1 cellular context compared by ENCODE assay signal in the genomic region with DNA sequence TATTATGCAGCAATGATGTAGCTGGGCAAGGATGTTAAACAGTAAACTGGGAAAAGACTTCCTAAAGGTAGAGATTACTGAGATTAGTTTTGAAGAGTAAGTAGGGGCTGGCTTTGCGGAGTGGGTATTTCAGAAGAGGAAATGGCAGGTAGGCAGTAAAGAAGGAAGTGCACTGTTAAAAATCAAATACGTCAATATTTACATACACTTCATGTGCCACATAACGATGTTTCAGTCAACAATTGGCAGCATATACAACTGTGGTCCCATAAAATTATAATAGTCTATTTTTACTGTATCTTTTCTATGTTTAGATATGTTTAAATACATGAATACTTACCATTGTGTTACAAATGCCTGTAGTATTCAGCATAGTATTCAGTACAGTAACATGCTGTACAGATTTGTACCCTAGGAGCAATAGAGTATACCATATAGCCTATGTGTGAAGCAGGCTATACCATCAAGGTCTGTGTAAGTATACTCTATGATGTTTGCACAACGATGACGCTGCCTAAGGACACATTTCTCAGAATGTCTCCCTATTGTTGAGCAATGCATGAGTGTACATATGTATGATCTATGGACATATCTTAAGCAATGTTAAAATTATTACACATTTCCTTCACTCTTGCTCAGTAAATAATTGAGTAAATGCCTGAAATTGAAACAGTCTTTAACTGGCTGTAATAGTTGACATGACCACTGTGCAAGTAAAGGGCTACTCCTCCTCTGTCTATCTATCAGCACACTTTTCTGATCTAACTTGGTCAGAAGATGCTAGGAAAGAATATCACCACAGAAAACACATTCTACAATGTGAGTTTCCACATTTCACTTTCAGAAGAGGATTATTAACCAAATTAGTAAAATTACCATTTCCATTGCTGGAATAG.
A peak's percentile ranks its signal among the peaks of the same experiment; 100 is the strongest.
TF ChIP-seq lines count a peak whose summit lies in the region.

No MANE protein-coding gene starts in this region.

TF ChIP-seq in HepG2, 621 proteins besides CTCF, POLR2A, EP300 and RAD21 (continued from another document):
- TF ChIP-seq, protein P1, sequence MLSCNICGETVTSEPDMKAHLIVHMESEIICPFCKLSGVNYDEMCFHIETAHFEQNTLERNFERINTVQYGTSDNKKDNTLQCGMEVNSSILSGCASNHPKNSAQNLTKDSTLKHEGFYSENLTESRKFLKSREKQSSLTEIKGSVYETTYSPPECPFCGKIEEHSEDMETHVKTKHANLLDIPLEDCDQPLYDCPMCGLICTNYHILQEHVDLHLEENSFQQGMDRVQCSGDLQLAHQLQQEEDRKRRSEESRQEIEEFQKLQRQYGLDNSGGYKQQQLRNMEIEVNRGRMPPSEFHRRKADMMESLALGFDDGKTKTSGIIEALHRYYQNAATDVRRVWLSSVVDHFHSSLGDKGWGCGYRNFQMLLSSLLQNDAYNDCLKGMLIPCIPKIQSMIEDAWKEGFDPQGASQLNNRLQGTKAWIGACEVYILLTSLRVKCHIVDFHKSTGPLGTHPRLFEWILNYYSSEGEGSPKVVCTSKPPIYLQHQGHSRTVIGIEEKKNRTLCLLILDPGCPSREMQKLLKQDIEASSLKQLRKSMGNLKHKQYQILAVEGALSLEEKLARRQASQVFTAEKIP (CRISPR knock-in tag; IDR thresholded peaks at IDR 0.05; ENCODE audit: borderline replicate concordance), result no peak
- TF ChIP-seq HOXA3 (CRISPR knock-in tag; IDR thresholded peaks at IDR 0.05) (no peak), NR1H2 (CRISPR knock-in tag; IDR thresholded peaks at IDR 0.05; ENCODE audit: borderline replicate concordance, low read depth) (no peak), CREB1 (IDR thresholded peaks at IDR 0.05) (peak; percentile 71), CREB1 (CRISPR knock-in tag; IDR thresholded peaks at IDR 0.05) (peak; percentile 84), JUND (CRISPR knock-in tag; IDR thresholded peaks at IDR 0.05) (0 out of 2 replicates have a peak, but pooled peaks have one; percentile 18), FOXA1 (IDR thresholded peaks at IDR 0.05) (no peak; the same call in 1 of the 2 replicates), FOXA1 (CRISPR knock-in tag; IDR thresholded peaks at IDR 0.05) (peak; percentile 69), ADNP (CRISPR knock-in tag; IDR thresholded peaks at IDR 0.05) (no peak), ZNF337 (CRISPR knock-in tag; IDR thresholded peaks at IDR 0.05; ENCODE audit: borderline replicate concordance, low read depth) (no peak), CENPT (CRISPR knock-in tag; IDR thresholded peaks at IDR 0.05; ENCODE audit: low read depth) (no peak), FOSL2 (CRISPR knock-in tag; IDR thresholded peaks at IDR 0.05) (peak; percentile 49; the same call in 1 of the 2 replicates), BRCA1 (CRISPR knock-in tag; IDR thresholded peaks at IDR 0.05) (no peak), ZBTB7B (CRISPR knock-in tag; IDR thresholded peaks at IDR 0.05) (no peak), ZNF678 (CRISPR knock-in tag; IDR thresholded peaks at IDR 0.05) (no peak), ZNF350 (CRISPR knock-in tag; IDR thresholded peaks at IDR 0.05; ENCODE audit: borderline replicate concordance, low read depth) (no peak), DMAP1 (CRISPR knock-in tag; IDR thresholded peaks at IDR 0.05) (no peak), ZNF317 (CRISPR knock-in tag; IDR thresholded peaks at IDR 0.05) (no peak), CEBPG (CRISPR knock-in tag; IDR thresholded peaks at IDR 0.05) (peak; percentile 85), NR2F2 (IDR thresholded peaks at IDR 0.05; ENCODE audit: borderline replicate concordance, low read depth) (no peak), GATAD2A (CRISPR knock-in tag; IDR thresholded peaks at IDR 0.05) (peak; percentile 61; the same call in 1 of the 2 replicates)
- TF ChIP-seq, protein P2, sequence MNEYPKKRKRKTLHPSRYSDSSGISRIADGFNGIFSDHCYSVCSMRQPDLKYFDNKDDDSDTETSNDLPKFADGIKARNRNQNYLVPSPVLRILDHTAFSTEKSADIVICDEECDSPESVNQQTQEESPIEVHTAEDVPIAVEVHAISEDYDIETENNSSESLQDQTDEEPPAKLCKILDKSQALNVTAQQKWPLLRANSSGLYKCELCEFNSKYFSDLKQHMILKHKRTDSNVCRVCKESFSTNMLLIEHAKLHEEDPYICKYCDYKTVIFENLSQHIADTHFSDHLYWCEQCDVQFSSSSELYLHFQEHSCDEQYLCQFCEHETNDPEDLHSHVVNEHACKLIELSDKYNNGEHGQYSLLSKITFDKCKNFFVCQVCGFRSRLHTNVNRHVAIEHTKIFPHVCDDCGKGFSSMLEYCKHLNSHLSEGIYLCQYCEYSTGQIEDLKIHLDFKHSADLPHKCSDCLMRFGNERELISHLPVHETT (CRISPR knock-in tag; conservative IDR thresholded peaks at IDR 0.05), result no peak
- TF ChIP-seq, protein P3, sequence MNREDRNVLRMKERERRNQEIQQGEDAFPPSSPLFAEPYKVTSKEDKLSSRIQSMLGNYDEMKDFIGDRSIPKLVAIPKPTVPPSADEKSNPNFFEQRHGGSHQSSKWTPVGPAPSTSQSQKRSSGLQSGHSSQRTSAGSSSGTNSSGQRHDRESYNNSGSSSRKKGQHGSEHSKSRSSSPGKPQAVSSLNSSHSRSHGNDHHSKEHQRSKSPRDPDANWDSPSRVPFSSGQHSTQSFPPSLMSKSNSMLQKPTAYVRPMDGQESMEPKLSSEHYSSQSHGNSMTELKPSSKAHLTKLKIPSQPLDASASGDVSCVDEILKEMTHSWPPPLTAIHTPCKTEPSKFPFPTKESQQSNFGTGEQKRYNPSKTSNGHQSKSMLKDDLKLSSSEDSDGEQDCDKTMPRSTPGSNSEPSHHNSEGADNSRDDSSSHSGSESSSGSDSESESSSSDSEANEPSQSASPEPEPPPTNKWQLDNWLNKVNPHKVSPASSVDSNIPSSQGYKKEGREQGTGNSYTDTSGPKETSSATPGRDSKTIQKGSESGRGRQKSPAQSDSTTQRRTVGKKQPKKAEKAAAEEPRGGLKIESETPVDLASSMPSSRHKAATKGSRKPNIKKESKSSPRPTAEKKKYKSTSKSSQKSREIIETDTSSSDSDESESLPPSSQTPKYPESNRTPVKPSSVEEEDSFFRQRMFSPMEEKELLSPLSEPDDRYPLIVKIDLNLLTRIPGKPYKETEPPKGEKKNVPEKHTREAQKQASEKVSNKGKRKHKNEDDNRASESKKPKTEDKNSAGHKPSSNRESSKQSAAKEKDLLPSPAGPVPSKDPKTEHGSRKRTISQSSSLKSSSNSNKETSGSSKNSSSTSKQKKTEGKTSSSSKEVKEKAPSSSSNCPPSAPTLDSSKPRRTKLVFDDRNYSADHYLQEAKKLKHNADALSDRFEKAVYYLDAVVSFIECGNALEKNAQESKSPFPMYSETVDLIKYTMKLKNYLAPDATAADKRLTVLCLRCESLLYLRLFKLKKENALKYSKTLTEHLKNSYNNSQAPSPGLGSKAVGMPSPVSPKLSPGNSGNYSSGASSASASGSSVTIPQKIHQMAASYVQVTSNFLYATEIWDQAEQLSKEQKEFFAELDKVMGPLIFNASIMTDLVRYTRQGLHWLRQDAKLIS (CRISPR knock-in tag; IDR thresholded peaks at IDR 0.05), result no peak
- TF ChIP-seq, protein P4, sequence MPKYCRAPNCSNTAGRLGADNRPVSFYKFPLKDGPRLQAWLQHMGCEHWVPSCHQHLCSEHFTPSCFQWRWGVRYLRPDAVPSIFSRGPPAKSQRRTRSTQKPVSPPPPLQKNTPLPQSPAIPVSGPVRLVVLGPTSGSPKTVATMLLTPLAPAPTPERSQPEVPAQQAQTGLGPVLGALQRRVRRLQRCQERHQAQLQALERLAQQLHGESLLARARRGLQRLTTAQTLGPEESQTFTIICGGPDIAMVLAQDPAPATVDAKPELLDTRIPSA (CRISPR knock-in tag; IDR thresholded peaks at IDR 0.05; ENCODE audit: borderline replicate concordance), result no peak
- TF ChIP-seq, protein P5, sequence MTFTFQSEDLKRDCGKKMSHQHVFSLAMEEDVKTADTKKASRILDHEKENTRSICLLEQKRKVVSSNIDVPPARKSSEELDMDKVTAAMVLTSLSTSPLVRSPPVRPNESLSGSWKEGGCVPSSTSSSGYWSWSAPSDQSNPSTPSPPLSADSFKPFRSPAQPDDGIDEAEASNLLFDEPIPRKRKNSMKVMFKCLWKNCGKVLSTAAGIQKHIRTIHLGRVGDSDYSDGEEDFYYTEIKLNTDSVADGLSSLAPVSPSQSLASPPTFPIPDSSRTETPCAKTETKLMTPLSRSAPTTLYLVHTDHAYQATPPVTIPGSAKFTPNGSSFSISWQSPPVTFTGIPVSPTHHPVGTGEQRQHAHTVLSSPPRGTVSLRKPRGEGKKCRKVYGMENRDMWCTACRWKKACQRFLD (CRISPR knock-in tag; IDR thresholded peaks at IDR 0.05; ENCODE audit: borderline replicate concordance), result no peak
- TF ChIP-seq, protein P6, sequence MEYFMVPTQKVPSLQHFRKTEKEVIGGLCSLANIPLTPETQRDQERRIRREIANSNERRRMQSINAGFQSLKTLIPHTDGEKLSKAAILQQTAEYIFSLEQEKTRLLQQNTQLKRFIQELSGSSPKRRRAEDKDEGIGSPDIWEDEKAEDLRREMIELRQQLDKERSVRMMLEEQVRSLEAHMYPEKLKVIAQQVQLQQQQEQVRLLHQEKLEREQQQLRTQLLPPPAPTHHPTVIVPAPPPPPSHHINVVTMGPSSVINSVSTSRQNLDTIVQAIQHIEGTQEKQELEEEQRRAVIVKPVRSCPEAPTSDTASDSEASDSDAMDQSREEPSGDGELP (IDR thresholded peaks at IDR 0.05; ENCODE audit: borderline replicate concordance, low read depth), result no peak
- TF ChIP-seq, protein P7, sequence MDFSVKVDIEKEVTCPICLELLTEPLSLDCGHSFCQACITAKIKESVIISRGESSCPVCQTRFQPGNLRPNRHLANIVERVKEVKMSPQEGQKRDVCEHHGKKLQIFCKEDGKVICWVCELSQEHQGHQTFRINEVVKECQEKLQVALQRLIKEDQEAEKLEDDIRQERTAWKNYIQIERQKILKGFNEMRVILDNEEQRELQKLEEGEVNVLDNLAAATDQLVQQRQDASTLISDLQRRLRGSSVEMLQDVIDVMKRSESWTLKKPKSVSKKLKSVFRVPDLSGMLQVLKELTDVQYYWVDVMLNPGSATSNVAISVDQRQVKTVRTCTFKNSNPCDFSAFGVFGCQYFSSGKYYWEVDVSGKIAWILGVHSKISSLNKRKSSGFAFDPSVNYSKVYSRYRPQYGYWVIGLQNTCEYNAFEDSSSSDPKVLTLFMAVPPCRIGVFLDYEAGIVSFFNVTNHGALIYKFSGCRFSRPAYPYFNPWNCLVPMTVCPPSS (IDR thresholded peaks at IDR 0.05), result no peak
